Comparison of ENCODE assay signal across 17 cellular contexts in the genomic region with DNA sequence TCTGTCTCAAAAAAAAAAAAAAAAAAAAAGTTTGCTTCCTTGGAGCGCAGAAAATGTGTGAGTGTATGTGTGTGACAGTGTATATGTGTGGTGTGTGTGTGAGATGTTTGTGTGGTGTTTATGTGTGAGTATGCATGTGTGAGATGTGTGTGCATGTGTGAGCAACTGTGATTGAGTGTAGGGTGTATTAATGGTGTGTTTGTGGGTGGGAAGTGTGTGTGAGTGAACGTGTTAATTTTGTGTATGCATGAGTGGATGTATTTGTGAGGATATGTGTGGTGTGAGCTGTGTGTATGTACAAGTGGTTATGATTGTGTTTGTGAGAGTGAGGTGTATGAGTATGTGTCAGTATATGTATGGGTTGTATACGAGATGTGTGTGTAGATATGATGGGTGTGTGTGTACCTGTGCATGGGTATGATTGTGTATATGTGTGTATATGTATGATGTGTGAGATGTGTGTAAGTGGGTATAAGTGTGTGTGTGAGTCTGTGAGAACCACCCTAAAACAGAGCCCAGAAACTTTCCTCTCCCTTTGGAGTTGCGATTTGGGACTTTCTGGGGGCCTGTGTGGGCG. TPM values are rescaled to one million over a fixed set of nuclear protein-coding genes. Genes with fewer than 3 reads are reported as not detected.
DNase-seq lines count a peak whose midpoint lies in the region; ATAC-seq, FAIRE-seq and TF ChIP-seq lines count a peak whose summit lies in the region.
"Had no signal": no experiment of that assay in that cellular context is flagged by ENCODE, and none has a peak within 500 bp of the region (broad histone marks: within the 10 kb centered on the region; RNA-seq: fewer than 3 reads in every experiment).

No MANE protein-coding gene starts in this region.

- CTCF ChIA-PET in HEK293T (lab: Yijun Ruan, JAX) = no interaction called here

- H3K4me3 ChIP-seq in Karpas-422 (ENCODE audit: low read length) (no peak overlapping the region), prostate gland (no peak overlapping the region), small intestine (ENCODE audit: low read depth in 1 of 2, low read length in 2 of 2) (no peak overlapping the region)
- H3K4me3 ChIP-seq: BLaER1, HAP-1 had no signal

- H3K27ac ChIP-seq in Karpas-422 (ENCODE audit: low read length) (no peak overlapping the region), prostate gland (no peak overlapping the region), small intestine (ENCODE audit: low read depth in 1 of 2, low read length in 1 of 2) (no peak overlapping the region)
- H3K27ac ChIP-seq: BLaER1 had no signal

- ATAC-seq in esophagus mucosa = peak; percentile 14

- H3K9me3 ChIP-seq in Karpas-422 (ENCODE audit: low read length) = no peaks in the 10 kb centered on the region
- H3K9me3 ChIP-seq in prostate gland = no peaks in the 10 kb centered on the region
- H3K9me3 ChIP-seq in small intestine (ENCODE audit: control insufficient read depth, low read depth) = no peaks in the 10 kb centered on the region
- H3K9me3 ChIP-seq: BLaER1, HAP-1 had no signal

- intact Hi-C loops in prostate gland (cut with DNase I) = no loop called here

- WGBS in prostate gland = 90% methylated on average over 5 of the region's 5 CpGs
- 77 to 93% (median 90%) methylated on average over 5 of the region's 5 CpGs for WGBS in small intestine, 3 donors

- DNase-seq in HEK293T (ENCODE audit: extremely low spot score) (no peak), Karpas-422 (peak; percentile 12), SIG-M5 (lab: John Stamatoyannopoulos, UW) (no peak), prostate gland (ENCODE audit: low spot score) (no peak), small intestine (no peak), NCI-H2081 treated with DMSO at 0.1 percent for 48 hours (lab: John Stamatoyannopoulos, UW) (no peak)
- DNase-seq: Calu3; CD4-positive, alpha-beta memory T cell; DMS79 treated with DMSO at 0.1 percent for 48 hours; GF-D8; HFFc6 had no signal

- H3K9me2 ChIP-seq in Karpas-422 (replicated peaks; ENCODE audit: insufficient read depth, low read length) = no peaks in the 10 kb centered on the region

- H3K27me3 ChIP-seq in Karpas-422 (ENCODE audit: low read length) (no peaks in the 10 kb centered on the region), prostate gland (replicated peaks; ENCODE audit: insufficient read depth) (no peaks in the 10 kb centered on the region), small intestine (ENCODE audit: control insufficient read depth in 2 of 2, insufficient read depth in 2 of 2, low read length in 2 of 2) (peaks cover 0 to 3% of the 10 kb centered on the region in 2 donors)
- H3K27me3 ChIP-seq: BLaER1 had no signal

- H4K20me1 ChIP-seq in Karpas-422 (ENCODE audit: insufficient read depth, low read depth, low read length) = no peaks in the 10 kb centered on the region
- H4K20me1 ChIP-seq: BLaER1 had no signal

- H3K79me2 ChIP-seq in Karpas-422 (ENCODE audit: low read length) = no peaks in the 10 kb centered on the region

- TF ChIP-seq POLR2A in prostate gland (IDR thresholded peaks at IDR 0.05) = no peak

- no peaks in the 10 kb centered on the region for H3K36me3 ChIP-seq in Karpas-422 (ENCODE audit: insufficient read depth, low read length)
- no peaks in the 10 kb centered on the region for H3K36me3 ChIP-seq in prostate gland
- H3K36me3 ChIP-seq in small intestine (ENCODE audit: control insufficient read depth in 2 of 2, insufficient read depth in 2 of 2, low read length in 2 of 2) = no peaks in the 10 kb centered on the region
- H3K36me3 ChIP-seq: BLaER1, HAP-1 had no signal

- no peaks in the 10 kb centered on the region for H3K4me1 ChIP-seq in Karpas-422 (ENCODE audit: low read length)
- no peaks in the 10 kb centered on the region for H3K4me1 ChIP-seq in prostate gland (replicated peaks)
- no peaks in the 10 kb centered on the region for H3K4me1 ChIP-seq in small intestine (ENCODE audit: control insufficient read depth in 2 of 2, insufficient read depth in 1 of 2, low read depth in 1 of 2, low read length in 1 of 2)
- H3K4me1 ChIP-seq: BLaER1, HAP-1 had no signal

- no peak for TF ChIP-seq CTCF in prostate gland (IDR thresholded peaks at IDR 0.05)

- FAIRE-seq in small intestine (lab: Jason Lieb, UNC) = no peak
- FAIRE-seq: A204.1, GM19239 had no signal

- POLR2A ChIA-PET in HEK293T (lab: Yijun Ruan, JAX) = no interaction called here

- H3K4me2 ChIP-seq in Karpas-422 (ENCODE audit: low read depth, low read length, poor library complexity, severe bottlenecking) = no peak overlapping the region
- H3K4me2 ChIP-seq: BLaER1 had no signal

- H2AFZ ChIP-seq in Karpas-422 (ENCODE audit: low read length) = no peak overlapping the region

- no peak overlapping the region for H3K9ac ChIP-seq in Karpas-422 (ENCODE audit: low read length)
- H3K9ac ChIP-seq: BLaER1 had no signal

TF ChIP-seq in HEK293T, 16 proteins besides CTCF, POLR2A, EP300 and RAD21:
- TF ChIP-seq NFRKB (IDR thresholded peaks at IDR 0.05) (no peak), SUZ12 (IDR thresholded peaks at IDR 0.05) (no peak), ZNF384 (IDR thresholded peaks at IDR 0.05) (peak; percentile 25; the same call in 1 of the 2 replicates), HDGF (IDR thresholded peaks at IDR 0.05; ENCODE audit: borderline replicate concordance) (no peak)

RNA-seq across cellular contexts. Expression of gene ETV4, which starts 22.5 kb away (rescaled TPM):
- total RNA-seq in Karpas-422 (2014; rRNA removed; shearing (Covaris generic); ENCODE audit: low replicate concordance) = 55.5 and 69.1 TPM in 2 replicates
- total RNA-seq in esophagus mucosa = 5.7 TPM
- 1 to 10 TPM; 2.9 to 4.0 TPM for total RNA-seq in prostate gland
- 1 to 10 TPM; 1.3 to 6.9 (median 2.2) TPM for polyA plus RNA-seq in small intestine
- total RNA-seq: CD4-positive, alpha-beta memory T cell had no signal
- polyA plus RNA-seq: CD14-positive monocyte; CD4-positive, alpha-beta memory T cell had no signal
